ENCODE assay signal across 2 cellular contexts in the genomic region with DNA sequence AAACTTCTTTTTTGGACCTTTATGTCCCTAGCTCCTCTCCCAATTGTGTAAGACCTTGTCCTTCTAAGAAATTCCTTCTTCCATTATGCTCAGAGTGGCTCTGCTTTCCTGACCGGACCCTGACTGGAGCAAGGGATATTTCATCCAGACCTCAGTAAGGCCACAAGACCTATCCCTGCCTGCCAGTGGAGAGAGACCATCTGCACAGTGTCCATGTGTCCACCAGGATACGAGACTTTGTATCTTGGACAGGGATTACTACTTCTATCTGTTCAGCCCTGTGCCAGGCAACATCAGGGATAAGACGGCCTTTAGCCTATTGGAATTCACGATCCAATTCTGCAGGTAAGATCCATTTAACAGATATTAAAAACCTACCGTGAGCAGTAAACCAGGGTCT.
TF ChIP-seq lines count a peak whose summit lies in the region.

No MANE protein-coding gene starts in this region.

TF ChIP-seq in HepG2, 621 proteins besides CTCF, POLR2A, EP300 and RAD21:
- no peak for TF ChIP-seq NFATC3 (CRISPR knock-in tag; IDR thresholded peaks at IDR 0.05)
- TF ChIP-seq, protein P1, sequence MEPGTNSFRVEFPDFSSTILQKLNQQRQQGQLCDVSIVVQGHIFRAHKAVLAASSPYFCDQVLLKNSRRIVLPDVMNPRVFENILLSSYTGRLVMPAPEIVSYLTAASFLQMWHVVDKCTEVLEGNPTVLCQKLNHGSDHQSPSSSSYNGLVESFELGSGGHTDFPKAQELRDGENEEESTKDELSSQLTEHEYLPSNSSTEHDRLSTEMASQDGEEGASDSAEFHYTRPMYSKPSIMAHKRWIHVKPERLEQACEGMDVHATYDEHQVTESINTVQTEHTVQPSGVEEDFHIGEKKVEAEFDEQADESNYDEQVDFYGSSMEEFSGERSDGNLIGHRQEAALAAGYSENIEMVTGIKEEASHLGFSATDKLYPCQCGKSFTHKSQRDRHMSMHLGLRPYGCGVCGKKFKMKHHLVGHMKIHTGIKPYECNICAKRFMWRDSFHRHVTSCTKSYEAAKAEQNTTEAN (CRISPR knock-in tag; conservative IDR thresholded peaks at IDR 0.05) = no peak
- TF ChIP-seq GFI1 (CRISPR knock-in tag; IDR thresholded peaks at IDR 0.05; ENCODE audit: borderline replicate concordance) = no peak
- no peak for TF ChIP-seq SRSF1 (optimal IDR thresholded peaks at IDR 0.05; ENCODE audit: low read depth, low read length)
- no peak for TF ChIP-seq CBX1 (IDR thresholded peaks at IDR 0.05; ENCODE audit: low read depth)
- TF ChIP-seq FOXO1 (CRISPR knock-in tag; IDR thresholded peaks at IDR 0.05) = no peak
- no peak for TF ChIP-seq SP2 (CRISPR knock-in tag; IDR thresholded peaks at IDR 0.05)
- TF ChIP-seq ZNF737 (CRISPR knock-in tag; IDR thresholded peaks at IDR 0.05; ENCODE audit: borderline replicate concordance) = no peak
- no peak for TF ChIP-seq SOX13 (IDR thresholded peaks at IDR 0.05)
- no peak for TF ChIP-seq SOX13 (CRISPR knock-in tag; conservative IDR thresholded peaks at IDR 0.05 in 1 of 2, IDR thresholded peaks at IDR 0.05 in 1 of 2)
- no peak for TF ChIP-seq CENPX (CRISPR knock-in tag; IDR thresholded peaks at IDR 0.05)
- no peak for TF ChIP-seq PAX8 (CRISPR knock-in tag; IDR thresholded peaks at IDR 0.05; ENCODE audit: borderline replicate concordance)
- TF ChIP-seq FOXP1 (IDR thresholded peaks at IDR 0.05) = no peak
- no peak for TF ChIP-seq FOXP1 (CRISPR knock-in tag; IDR thresholded peaks at IDR 0.05)
- TF ChIP-seq ZNF432 (CRISPR knock-in tag; IDR thresholded peaks at IDR 0.05; ENCODE audit: borderline replicate concordance) = no peak
- TF ChIP-seq KDM2A (CRISPR knock-in tag; IDR thresholded peaks at IDR 0.05; ENCODE audit: borderline replicate concordance, low read depth) = no peak
- no peak for TF ChIP-seq ZNF17 (CRISPR knock-in tag; IDR thresholded peaks at IDR 0.05)
- TF ChIP-seq GTF3A (CRISPR knock-in tag; conservative IDR thresholded peaks at IDR 0.05) = no peak
- no peak for TF ChIP-seq ZSCAN25 (CRISPR knock-in tag; IDR thresholded peaks at IDR 0.05)

TF ChIP-seq in K562, 482 proteins besides CTCF, POLR2A, EP300 and RAD21:
- TF ChIP-seq ARID2 (IDR thresholded peaks at IDR 0.05) = no peak
- no peak for TF ChIP-seq PHF20 (IDR thresholded peaks at IDR 0.05; ENCODE audit: partially characterized antibody)
- TF ChIP-seq ZNF644 (tag; IDR thresholded peaks at IDR 0.05; ENCODE audit: low read depth) = no peak
- no peak for TF ChIP-seq ZNF253 (CRISPR knock-in tag; conservative IDR thresholded peaks at IDR 0.05)
- TF ChIP-seq ZNF217 (CRISPR knock-in tag; IDR thresholded peaks at IDR 0.05) = no peak
- no peak for TF ChIP-seq ZNF263 (CRISPR knock-in tag; IDR thresholded peaks at IDR 0.05; ENCODE audit: borderline replicate concordance)
- TF ChIP-seq, protein P2, sequence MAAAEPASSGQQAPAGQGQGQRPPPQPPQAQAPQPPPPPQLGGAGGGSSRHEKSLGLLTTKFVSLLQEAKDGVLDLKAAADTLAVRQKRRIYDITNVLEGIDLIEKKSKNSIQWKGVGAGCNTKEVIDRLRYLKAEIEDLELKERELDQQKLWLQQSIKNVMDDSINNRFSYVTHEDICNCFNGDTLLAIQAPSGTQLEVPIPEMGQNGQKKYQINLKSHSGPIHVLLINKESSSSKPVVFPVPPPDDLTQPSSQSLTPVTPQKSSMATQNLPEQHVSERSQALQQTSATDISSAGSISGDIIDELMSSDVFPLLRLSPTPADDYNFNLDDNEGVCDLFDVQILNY (CRISPR knock-in tag; IDR thresholded peaks at IDR 0.05) = no peak
- TF ChIP-seq, protein P3, sequence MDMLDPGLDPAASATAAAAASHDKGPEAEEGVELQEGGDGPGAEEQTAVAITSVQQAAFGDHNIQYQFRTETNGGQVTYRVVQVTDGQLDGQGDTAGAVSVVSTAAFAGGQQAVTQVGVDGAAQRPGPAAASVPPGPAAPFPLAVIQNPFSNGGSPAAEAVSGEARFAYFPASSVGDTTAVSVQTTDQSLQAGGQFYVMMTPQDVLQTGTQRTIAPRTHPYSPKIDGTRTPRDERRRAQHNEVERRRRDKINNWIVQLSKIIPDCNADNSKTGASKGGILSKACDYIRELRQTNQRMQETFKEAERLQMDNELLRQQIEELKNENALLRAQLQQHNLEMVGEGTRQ (CRISPR knock-in tag; IDR thresholded peaks at IDR 0.05) = no peak
- TF ChIP-seq SMAD4 (CRISPR knock-in tag; conservative IDR thresholded peaks at IDR 0.05) = no peak
- no peak for TF ChIP-seq HDAC8 (tag; IDR thresholded peaks at IDR 0.05)
- TF ChIP-seq, protein P4, sequence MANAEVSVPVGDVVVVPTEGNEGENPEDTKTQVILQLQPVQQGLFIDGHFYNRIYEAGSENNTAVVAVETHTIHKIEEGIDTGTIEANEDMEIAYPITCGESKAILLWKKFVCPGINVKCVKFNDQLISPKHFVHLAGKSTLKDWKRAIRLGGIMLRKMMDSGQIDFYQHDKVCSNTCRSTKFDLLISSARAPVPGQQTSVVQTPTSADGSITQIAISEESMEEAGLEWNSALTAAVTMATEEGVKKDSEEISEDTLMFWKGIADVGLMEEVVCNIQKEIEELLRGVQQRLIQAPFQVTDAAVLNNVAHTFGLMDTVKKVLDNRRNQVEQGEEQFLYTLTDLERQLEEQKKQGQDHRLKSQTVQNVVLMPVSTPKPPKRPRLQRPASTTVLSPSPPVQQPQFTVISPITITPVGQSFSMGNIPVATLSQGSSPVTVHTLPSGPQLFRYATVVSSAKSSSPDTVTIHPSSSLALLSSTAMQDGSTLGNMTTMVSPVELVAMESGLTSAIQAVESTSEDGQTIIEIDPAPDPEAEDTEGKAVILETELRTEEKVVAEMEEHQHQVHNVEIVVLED (CRISPR knock-in tag; IDR thresholded peaks at IDR 0.05) = no peak
- no peak for TF ChIP-seq GTF2A2 (tag; IDR thresholded peaks at IDR 0.05)
